Comparison of ENCODE assay signal across 1 cellular context in genomic region chr2:11659866-11660265, GRCh38.
TF ChIP-seq lines count a peak whose summit lies in the region.

No MANE protein-coding gene starts in this region.

TF ChIP-seq in HEK293, 187 proteins besides CTCF, POLR2A, EP300 and RAD21 (continued from another document):
- TF ChIP-seq, protein P1, sequence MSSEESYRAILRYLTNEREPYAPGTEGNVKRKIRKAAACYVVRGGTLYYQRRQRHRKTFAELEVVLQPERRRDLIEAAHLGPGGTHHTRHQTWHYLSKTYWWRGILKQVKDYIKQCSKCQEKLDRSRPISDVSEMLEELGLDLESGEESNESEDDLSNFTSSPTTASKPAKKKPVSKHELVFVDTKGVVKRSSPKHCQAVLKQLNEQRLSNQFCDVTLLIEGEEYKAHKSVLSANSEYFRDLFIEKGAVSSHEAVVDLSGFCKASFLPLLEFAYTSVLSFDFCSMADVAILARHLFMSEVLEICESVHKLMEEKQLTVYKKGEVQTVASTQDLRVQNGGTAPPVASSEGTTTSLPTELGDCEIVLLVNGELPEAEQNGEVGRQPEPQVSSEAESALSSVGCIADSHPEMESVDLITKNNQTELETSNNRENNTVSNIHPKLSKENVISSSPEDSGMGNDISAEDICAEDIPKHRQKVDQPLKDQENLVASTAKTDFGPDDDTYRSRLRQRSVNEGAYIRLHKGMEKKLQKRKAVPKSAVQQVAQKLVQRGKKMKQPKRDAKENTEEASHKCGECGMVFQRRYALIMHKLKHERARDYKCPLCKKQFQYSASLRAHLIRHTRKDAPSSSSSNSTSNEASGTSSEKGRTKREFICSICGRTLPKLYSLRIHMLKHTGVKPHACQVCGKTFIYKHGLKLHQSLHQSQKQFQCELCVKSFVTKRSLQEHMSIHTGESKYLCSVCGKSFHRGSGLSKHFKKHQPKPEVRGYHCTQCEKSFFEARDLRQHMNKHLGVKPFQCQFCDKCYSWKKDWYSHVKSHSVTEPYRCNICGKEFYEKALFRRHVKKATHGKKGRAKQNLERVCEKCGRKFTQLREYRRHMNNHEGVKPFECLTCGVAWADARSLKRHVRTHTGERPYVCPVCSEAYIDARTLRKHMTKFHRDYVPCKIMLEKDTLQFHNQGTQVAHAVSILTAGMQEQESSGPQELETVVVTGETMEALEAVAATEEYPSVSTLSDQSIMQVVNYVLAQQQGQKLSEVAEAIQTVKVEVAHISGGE (tag by site-specific recombination; conservative IDR thresholded peaks at IDR 0.05; ENCODE audit: low read depth), result no peak
- TF ChIP-seq KLF9 (tag by site-specific recombination; IDR thresholded peaks at IDR 0.05; ENCODE audit: low read depth), result no peak
- no peak for TF ChIP-seq SP2 (tag by site-specific recombination; IDR thresholded peaks at IDR 0.05)
- TF ChIP-seq GLI4 (tag by site-specific recombination; IDR thresholded peaks at IDR 0.05), result no peak
- peak; percentile 93; the same call in 1 of the 2 replicates for TF ChIP-seq TRIM28 (IDR thresholded peaks at IDR 0.05; ENCODE audit: borderline replicate concordance, low read length)
- TF ChIP-seq SETDB1 (IDR thresholded peaks at IDR 0.05; ENCODE audit: insufficient read length, low read length), result peak; percentile 40
- TF ChIP-seq ZFP69B (tag by site-specific recombination; IDR thresholded peaks at IDR 0.05), result no peak
- no peak for TF ChIP-seq ZNF37A (tag by site-specific recombination; IDR thresholded peaks at IDR 0.05)
- no peak for TF ChIP-seq BCL6B (tag by site-specific recombination; IDR thresholded peaks at IDR 0.05)
- TF ChIP-seq ZEB2 (tag by site-specific recombination; IDR thresholded peaks at IDR 0.05), result no peak
- TF ChIP-seq, protein P2, sequence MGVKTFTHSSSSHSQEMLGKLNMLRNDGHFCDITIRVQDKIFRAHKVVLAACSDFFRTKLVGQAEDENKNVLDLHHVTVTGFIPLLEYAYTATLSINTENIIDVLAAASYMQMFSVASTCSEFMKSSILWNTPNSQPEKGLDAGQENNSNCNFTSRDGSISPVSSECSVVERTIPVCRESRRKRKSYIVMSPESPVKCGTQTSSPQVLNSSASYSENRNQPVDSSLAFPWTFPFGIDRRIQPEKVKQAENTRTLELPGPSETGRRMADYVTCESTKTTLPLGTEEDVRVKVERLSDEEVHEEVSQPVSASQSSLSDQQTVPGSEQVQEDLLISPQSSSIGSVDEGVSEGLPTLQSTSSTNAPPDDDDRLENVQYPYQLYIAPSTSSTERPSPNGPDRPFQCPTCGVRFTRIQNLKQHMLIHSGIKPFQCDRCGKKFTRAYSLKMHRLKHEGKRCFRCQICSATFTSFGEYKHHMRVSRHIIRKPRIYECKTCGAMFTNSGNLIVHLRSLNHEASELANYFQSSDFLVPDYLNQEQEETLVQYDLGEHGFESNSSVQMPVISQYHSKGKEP (tag by site-specific recombination; IDR thresholded peaks at IDR 0.05), result no peak
- no peak for TF ChIP-seq OVOL3 (tag by site-specific recombination; IDR thresholded peaks at IDR 0.05)
- no peak for TF ChIP-seq ZNF513 (tag by site-specific recombination; IDR thresholded peaks at IDR 0.05)
